1 cellular context compared by ENCODE assay signal in the genomic region with DNA sequence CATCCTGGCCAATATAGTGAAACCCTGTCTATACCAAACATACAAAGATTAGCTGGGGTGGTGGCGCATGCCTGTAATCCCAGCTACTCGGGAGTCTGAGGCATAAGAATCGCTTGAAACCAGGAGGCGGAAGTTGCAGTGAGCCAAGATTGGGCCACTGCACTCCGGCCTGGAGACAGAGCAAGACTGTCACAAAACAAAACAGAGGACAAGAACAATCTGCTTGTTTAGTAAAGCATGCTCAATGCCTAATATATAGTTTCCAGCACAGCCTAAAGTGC.
TF ChIP-seq lines count a peak whose summit lies in the region.

No MANE protein-coding gene starts in this region.

TF ChIP-seq in SK-N-SH, 30 proteins besides CTCF, POLR2A, EP300 and RAD21 (continued from another document):
- no peak for TF ChIP-seq MXI1 (IDR thresholded peaks at IDR 0.05; ENCODE audit: low read depth, low read length)
- no peak for TF ChIP-seq CHD2 (IDR thresholded peaks at IDR 0.05; ENCODE audit: low read length, partially characterized antibody)
- TF ChIP-seq ELF1 (IDR thresholded peaks at IDR 0.05), result no peak
- TF ChIP-seq, protein P1, sequence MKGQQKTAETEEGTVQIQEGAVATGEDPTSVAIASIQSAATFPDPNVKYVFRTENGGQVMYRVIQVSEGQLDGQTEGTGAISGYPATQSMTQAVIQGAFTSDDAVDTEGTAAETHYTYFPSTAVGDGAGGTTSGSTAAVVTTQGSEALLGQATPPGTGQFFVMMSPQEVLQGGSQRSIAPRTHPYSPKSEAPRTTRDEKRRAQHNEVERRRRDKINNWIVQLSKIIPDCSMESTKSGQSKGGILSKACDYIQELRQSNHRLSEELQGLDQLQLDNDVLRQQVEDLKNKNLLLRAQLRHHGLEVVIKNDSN (IDR thresholded peaks at IDR 0.05; ENCODE audit: borderline replicate concordance, low read depth), result no peak
- TF ChIP-seq, protein P2, sequence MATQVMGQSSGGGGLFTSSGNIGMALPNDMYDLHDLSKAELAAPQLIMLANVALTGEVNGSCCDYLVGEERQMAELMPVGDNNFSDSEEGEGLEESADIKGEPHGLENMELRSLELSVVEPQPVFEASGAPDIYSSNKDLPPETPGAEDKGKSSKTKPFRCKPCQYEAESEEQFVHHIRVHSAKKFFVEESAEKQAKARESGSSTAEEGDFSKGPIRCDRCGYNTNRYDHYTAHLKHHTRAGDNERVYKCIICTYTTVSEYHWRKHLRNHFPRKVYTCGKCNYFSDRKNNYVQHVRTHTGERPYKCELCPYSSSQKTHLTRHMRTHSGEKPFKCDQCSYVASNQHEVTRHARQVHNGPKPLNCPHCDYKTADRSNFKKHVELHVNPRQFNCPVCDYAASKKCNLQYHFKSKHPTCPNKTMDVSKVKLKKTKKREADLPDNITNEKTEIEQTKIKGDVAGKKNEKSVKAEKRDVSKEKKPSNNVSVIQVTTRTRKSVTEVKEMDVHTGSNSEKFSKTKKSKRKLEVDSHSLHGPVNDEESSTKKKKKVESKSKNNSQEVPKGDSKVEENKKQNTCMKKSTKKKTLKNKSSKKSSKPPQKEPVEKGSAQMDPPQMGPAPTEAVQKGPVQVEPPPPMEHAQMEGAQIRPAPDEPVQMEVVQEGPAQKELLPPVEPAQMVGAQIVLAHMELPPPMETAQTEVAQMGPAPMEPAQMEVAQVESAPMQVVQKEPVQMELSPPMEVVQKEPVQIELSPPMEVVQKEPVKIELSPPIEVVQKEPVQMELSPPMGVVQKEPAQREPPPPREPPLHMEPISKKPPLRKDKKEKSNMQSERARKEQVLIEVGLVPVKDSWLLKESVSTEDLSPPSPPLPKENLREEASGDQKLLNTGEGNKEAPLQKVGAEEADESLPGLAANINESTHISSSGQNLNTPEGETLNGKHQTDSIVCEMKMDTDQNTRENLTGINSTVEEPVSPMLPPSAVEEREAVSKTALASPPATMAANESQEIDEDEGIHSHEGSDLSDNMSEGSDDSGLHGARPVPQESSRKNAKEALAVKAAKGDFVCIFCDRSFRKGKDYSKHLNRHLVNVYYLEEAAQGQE (IDR thresholded peaks at IDR 0.05; ENCODE audit: low read depth, low read length), result no peak
- no peak for TF ChIP-seq NFIC (IDR thresholded peaks at IDR 0.05; ENCODE audit: borderline replicate concordance)
- no peak for TF ChIP-seq MEF2A (IDR thresholded peaks at IDR 0.05; ENCODE audit: borderline replicate concordance, low read depth)
- TF ChIP-seq TCF12 (IDR thresholded peaks at IDR 0.05), result no peak
- no peak for TF ChIP-seq GATA2 (CRISPR knock-in tag; IDR thresholded peaks at IDR 0.05)
- no peak for TF ChIP-seq RCOR1 (IDR thresholded peaks at IDR 0.05; ENCODE audit: low read length)
- TF ChIP-seq, protein P3, sequence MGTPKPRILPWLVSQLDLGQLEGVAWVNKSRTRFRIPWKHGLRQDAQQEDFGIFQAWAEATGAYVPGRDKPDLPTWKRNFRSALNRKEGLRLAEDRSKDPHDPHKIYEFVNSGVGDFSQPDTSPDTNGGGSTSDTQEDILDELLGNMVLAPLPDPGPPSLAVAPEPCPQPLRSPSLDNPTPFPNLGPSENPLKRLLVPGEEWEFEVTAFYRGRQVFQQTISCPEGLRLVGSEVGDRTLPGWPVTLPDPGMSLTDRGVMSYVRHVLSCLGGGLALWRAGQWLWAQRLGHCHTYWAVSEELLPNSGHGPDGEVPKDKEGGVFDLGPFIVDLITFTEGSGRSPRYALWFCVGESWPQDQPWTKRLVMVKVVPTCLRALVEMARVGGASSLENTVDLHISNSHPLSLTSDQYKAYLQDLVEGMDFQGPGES (IDR thresholded peaks at IDR 0.05; ENCODE audit: low read depth, low read length), result no peak
- TF ChIP-seq TEAD4 (IDR thresholded peaks at IDR 0.05; ENCODE audit: borderline replicate concordance, insufficient read depth), result no peak
